11 cellular contexts compared by ENCODE assay signal in the genomic region with DNA sequence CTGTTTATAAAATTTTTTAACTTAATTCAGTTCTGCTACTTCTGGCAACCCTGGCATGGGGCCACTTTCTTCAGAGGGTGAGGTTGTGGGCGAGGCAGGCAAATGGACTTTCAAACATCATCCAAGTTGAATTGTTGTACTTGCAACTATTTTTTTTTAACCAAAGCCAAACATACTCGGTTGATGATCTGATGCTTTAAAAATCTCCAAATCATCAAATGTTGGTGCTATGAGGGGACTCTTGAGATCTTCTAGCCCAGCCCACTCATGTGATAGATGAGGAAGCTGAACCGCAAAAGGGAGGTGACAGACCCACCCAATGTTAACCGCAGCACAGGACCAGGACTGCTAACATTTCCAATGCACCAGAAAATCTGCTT. TPM values are rescaled to one million over a fixed set of nuclear protein-coding genes. Genes with fewer than 3 reads are reported as not detected.
A peak's percentile ranks its signal among the peaks of the same experiment; 100 is the strongest.
DNase-seq lines count a peak whose midpoint lies in the region; ATAC-seq and TF ChIP-seq lines count a peak whose summit lies in the region.
"Had no signal": no experiment of that assay in that cellular context is flagged by ENCODE, and none has a peak within 500 bp of the region (broad histone marks: within the 10 kb centered on the region; RNA-seq: fewer than 3 reads in every experiment).

No MANE protein-coding gene starts in this region.

- in situ Hi-C loops in astrocyte of the cerebellum (cut with HindIII; ENCODE audit: low sequenced_read_pairs) = no loop called here

- H3K4me3 ChIP-seq in heart left ventricle (no peak overlapping the region), astrocyte of the cerebellum (ENCODE audit: low read depth, low read length) (no peak overlapping the region), upper lobe of right lung (no peak overlapping the region)

- TF ChIP-seq CTCF in heart left ventricle (IDR thresholded peaks at IDR 0.05) = no peak
- TF ChIP-seq CTCF in astrocyte of the cerebellum (IDR thresholded peaks at IDR 0.05; ENCODE audit: low read depth, low read length, missing control alignments) = no peak
- no peak for TF ChIP-seq CTCF in upper lobe of right lung (IDR thresholded peaks at IDR 0.05)

- DNase-seq in heart left ventricle = no peak
- DNase-seq in Right ventricle myocardium inferior (ENCODE audit: missing footprints) = no peak
- DNase-seq in astrocyte of the cerebellum (ENCODE audit: low read depth) = peak; percentile 60
- peak; percentile 77 for DNase-seq in kidney glomerular epithelial cell (lab: John Stamatoyannopoulos, UW)
- DNase-seq in upper lobe of right lung = no peak
- DNase-seq in GOT3 (lab: John Stamatoyannopoulos, UW) = no peak
- no peak for DNase-seq in medulla oblongata (ENCODE audit: extremely low spot score)
- DNase-seq: activated naive CD8-positive, alpha-beta T cell treated with anti-CD3 and anti-CD28 coated beads, Interleukin-2, amount 10 ng/mL, durations not matched to agents 7 days and 5 days; mesendoderm had no signal

- peaks cover 0 to 12% (median 3%) of the 10 kb centered on the region in 12 donors for H3K9me3 ChIP-seq in heart left ventricle
- no peaks in the 10 kb centered on the region for H3K9me3 ChIP-seq in upper lobe of right lung

- intact Hi-C loops in heart left ventricle (cut with DNase I) = no loop called here
- intact Hi-C loops in Right ventricle myocardium inferior (cut with DNase I) = no loop called here
- intact Hi-C loops in upper lobe of right lung (cut with DNase I) = no loop called here

- no peak for TF ChIP-seq POLR2A in heart left ventricle (IDR thresholded peaks at IDR 0.05)

- WGBS in heart left ventricle, 4 donors = 64 to 84% (median 76%) methylated on average over 4 of the region's 4 CpGs

- H3K27me3 ChIP-seq in heart left ventricle (no peaks in the 10 kb centered on the region), upper lobe of right lung (no peaks in the 10 kb centered on the region)

- peak overlapping the region in 7 of 12 donors; percentile 1 to 84 (median 48) for H3K27ac ChIP-seq in heart left ventricle
- H3K27ac ChIP-seq in upper lobe of right lung = peak overlapping the region; percentile 25
- H3K27ac ChIP-seq: epithelial cell of prostate had no signal

- H3K4me1 ChIP-seq in heart left ventricle (peaks cover 0 to 28% (median 11%) of the 10 kb centered on the region in 12 donors), upper lobe of right lung (peaks cover 17% of the 10 kb centered on the region)

- H3K36me3 ChIP-seq in heart left ventricle (no peaks in the 10 kb centered on the region), upper lobe of right lung (no peaks in the 10 kb centered on the region)

- peak in 3 of 4 donors; percentile 27 to 43 (median 39) for ATAC-seq in heart left ventricle
- ATAC-seq in Right ventricle myocardium inferior = no peak
- peak; percentile 45 for ATAC-seq in upper lobe of right lung
- no peak for ATAC-seq in HG02588 (IDR thresholded peaks at IDR 0.05; ENCODE audit: unreplicated experiment)

RNA-seq across cellular contexts. Expression of gene SLC1A7, which starts 6.7 kb away (rescaled TPM):
- total RNA-seq in heart left ventricle = 1 to 10 TPM in 1 of 9 donors, under 1 TPM in 6, not detected in 2; 0.08 to 1.1 (median 0.37) TPM
- under 1 TPM; 0.07 to 0.19 TPM for polyA plus RNA-seq in heart left ventricle
- total RNA-seq in Right ventricle myocardium inferior = not detected
- total RNA-seq in upper lobe of right lung = 0.26 TPM
- total RNA-seq: activated naive CD8-positive, alpha-beta T cell treated with anti-CD3 and anti-CD28 coated beads, Interleukin-2, amount 10 ng/mL, durations not matched to agents 7 days and 5 days had no signal

Comparison
In these comparisons a context has a peak if more than half of its experiments do, and no peak if none do; other contexts are left out.
1. ATAC-seq: peak in heart left ventricle (3 of 4) and upper lobe of right lung (single experiment); none in Right ventricle myocardium inferior (single experiment) and HG02588 (single experiment).
2. DNase-seq: peak in astrocyte of the cerebellum (single experiment) and kidney glomerular epithelial cell (single experiment); none in heart left ventricle (0 of 5), Right ventricle myocardium inferior (single experiment), upper lobe of right lung (single experiment), GOT3 (single experiment) and medulla oblongata (single experiment).